Comparison of ENCODE assay signal across 9 cellular contexts in the genomic region with DNA sequence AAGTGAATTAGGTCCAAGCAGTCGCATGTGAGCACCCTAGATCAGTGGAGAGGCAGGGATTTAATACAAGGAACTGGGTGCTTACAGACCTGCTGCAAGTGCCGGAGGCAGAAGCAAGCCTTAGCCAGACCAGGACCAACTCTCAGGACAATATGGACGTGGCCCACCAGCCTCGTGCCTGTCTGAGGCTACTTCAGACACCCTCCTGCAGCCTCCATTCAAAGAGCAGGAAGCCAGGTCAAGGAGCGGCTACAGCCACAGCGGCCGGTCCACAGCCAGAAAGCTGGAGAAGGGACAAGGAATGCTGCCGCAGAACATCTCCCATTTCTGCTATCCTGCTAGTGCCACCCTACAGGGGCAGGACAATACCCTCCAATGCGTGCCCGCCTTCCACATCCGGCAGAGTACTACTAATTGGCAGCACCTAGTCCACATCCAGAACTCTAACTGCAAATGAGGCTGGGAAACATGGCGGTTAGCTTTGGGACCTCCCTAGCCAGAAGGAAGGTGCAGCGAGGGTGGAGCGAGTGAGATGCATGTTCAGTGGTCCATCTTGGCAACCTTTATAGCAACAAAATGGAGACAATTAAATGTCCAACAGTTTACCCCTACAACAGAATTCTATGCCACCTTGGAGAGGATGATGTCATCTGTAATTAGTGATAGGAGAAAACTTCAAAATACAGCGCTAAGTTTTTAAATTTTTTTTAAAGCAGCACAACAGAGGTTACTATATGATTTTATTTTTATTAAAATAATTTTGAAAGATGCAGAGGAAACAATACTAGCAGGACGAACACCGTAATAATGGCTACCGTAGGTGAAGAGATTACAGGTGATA. TPM values are rescaled to one million over a fixed set of nuclear protein-coding genes. Genes with fewer than 3 reads are reported as not detected.
DNase-seq lines count a peak whose midpoint lies in the region; ATAC-seq and TF ChIP-seq lines count a peak whose summit lies in the region.
"Had no signal": no experiment of that assay in that cellular context is flagged by ENCODE, and none has a peak within 500 bp of the region (broad histone marks: within the 10 kb centered on the region; RNA-seq: fewer than 3 reads in every experiment).

No MANE protein-coding gene starts in this region.

- no peaks in the 10 kb centered on the region for H3K36me3 ChIP-seq in CD4-positive, alpha-beta memory T cell (ENCODE audit: insufficient read depth, low read length)
- peaks cover 6% of the 10 kb centered on the region; the same call in 1 of the 2 replicates for H3K36me3 ChIP-seq in Loucy (ENCODE audit: insufficient read depth, low read length)
- peaks cover 8% of the 10 kb centered on the region for H3K36me3 ChIP-seq in effector memory CD4-positive, alpha-beta T cell (ENCODE audit: control insufficient read depth, insufficient read depth, low read length)
- H3K36me3 ChIP-seq in neural progenitor cell: no peaks in the 10 kb centered on the region

- peaks cover 10 to 19% of the 10 kb centered on the region in 2 donors for H3K36me3 Mint-ChIP-seq in CD4-positive, alpha-beta memory T cell
- H3K36me3 Mint-ChIP-seq in neural progenitor cell: peaks cover 9% of the 10 kb centered on the region

- H2AFZ ChIP-seq in Loucy (ENCODE audit: low read length): peak overlapping the region; percentile 99
- no peak overlapping the region for H2AFZ ChIP-seq in neural progenitor cell (replicated peaks)

- H3K4me3 Mint-ChIP-seq in CD4-positive, alpha-beta memory T cell: peak overlapping the region; percentile 89 to 99 (median 96)
- H3K4me3 Mint-ChIP-seq in neural progenitor cell: peak overlapping the region; percentile 86

- H3K27ac Mint-ChIP-seq in CD4-positive, alpha-beta memory T cell: peak overlapping the region in 2 of 7 donors; percentile 79 to 89
- peak overlapping the region; percentile 83 for H3K27ac Mint-ChIP-seq in neural progenitor cell

- H3K9me2 ChIP-seq in Loucy (replicated peaks; ENCODE audit: low read depth, low read length): no peaks in the 10 kb centered on the region

- no peak for DNase-seq in CD4-positive, alpha-beta memory T cell
- DNase-seq in effector memory CD4-positive, alpha-beta T cell: no peak
- DNase-seq in neural progenitor cell (ENCODE audit: low spot score) (no peak), COLO668 (lab: John Stamatoyannopoulos, UW; ENCODE audit: unreplicated experiment) (no peak), AG08395 (ENCODE audit: low spot score) (no peak)
- DNase-seq: cerebellar nuclear complex had no signal

- POLR2A ChIA-PET in CD4-positive, alpha-beta memory T cell (lab: Charles Lee; ENCODE audit: partially characterized antibody): no interaction called here

- peaks cover 0 to 1% (median 0%) of the 10 kb centered on the region in 8 donors for H3K9me3 Mint-ChIP-seq in CD4-positive, alpha-beta memory T cell
- H3K9me3 Mint-ChIP-seq in neural progenitor cell: no peaks in the 10 kb centered on the region

- peaks cover 14% of the 10 kb centered on the region for H3K4me1 ChIP-seq in CD4-positive, alpha-beta memory T cell (ENCODE audit: insufficient read depth, low read length)
- H3K4me1 ChIP-seq in Loucy (ENCODE audit: insufficient read depth, low read length, poor library complexity, severe bottlenecking) (peaks cover 20% of the 10 kb centered on the region), neural progenitor cell (peaks cover 21% of the 10 kb centered on the region)
- peaks cover 12% of the 10 kb centered on the region for H3K4me1 ChIP-seq in effector memory CD4-positive, alpha-beta T cell (ENCODE audit: control insufficient read depth, insufficient read depth, low read length, poor library complexity, severe bottlenecking)

- H3K27me3 Mint-ChIP-seq in CD4-positive, alpha-beta memory T cell: peaks cover 0 to 2% of the 10 kb centered on the region in 2 donors
- H3K27me3 Mint-ChIP-seq in neural progenitor cell (ENCODE audit: insufficient read depth, low read depth): peaks cover 7% of the 10 kb centered on the region

- H3K4me2 ChIP-seq in Loucy (ENCODE audit: low read depth, low read length, poor library complexity, severe bottlenecking) (peak overlapping the region; percentile 98), neural progenitor cell (peak overlapping the region; percentile 98)

- ATAC-seq in HG02885 (IDR thresholded peaks at IDR 0.05; ENCODE audit: poor library complexity, unreplicated experiment) (no peak), HG03460 (IDR thresholded peaks at IDR 0.05; ENCODE audit: unreplicated experiment) (no peak)

- no peaks in the 10 kb centered on the region for H3K9me3 ChIP-seq in CD4-positive, alpha-beta memory T cell (ENCODE audit: control insufficient read depth in 1 of 2, low read length in 2 of 2)
- H3K9me3 ChIP-seq in Loucy (ENCODE audit: insufficient read depth, low read depth, low read length) (no peaks in the 10 kb centered on the region), neural progenitor cell (ENCODE audit: low read depth) (no peaks in the 10 kb centered on the region)
- H3K9me3 ChIP-seq in effector memory CD4-positive, alpha-beta T cell (ENCODE audit: control insufficient read depth, low read length): no peaks in the 10 kb centered on the region

- H3K79me2 ChIP-seq in Loucy (ENCODE audit: insufficient read depth, low read length): peaks cover 27% of the 10 kb centered on the region
- H3K79me2 ChIP-seq in neural progenitor cell (ENCODE audit: low read depth): peaks cover 38% of the 10 kb centered on the region

- TF ChIP-seq CTCF in Loucy (conservative IDR thresholded peaks at IDR 0.05; ENCODE audit: low read length) (no peak), neural progenitor cell (IDR thresholded peaks at IDR 0.05) (no peak)

- no peaks in the 10 kb centered on the region for H4K20me1 ChIP-seq in Loucy (ENCODE audit: insufficient read depth, low read length, poor library complexity, severe bottlenecking)
- H4K20me1 ChIP-seq in neural progenitor cell (ENCODE audit: low read depth): peaks cover 4% of the 10 kb centered on the region

- H3K27ac ChIP-seq in CD4-positive, alpha-beta memory T cell (ENCODE audit: low read depth, low read length): no peak overlapping the region
- no peak overlapping the region for H3K27ac ChIP-seq in effector memory CD4-positive, alpha-beta T cell (ENCODE audit: insufficient read depth, low read length, poor library complexity, severe bottlenecking)
- H3K27ac ChIP-seq in neural progenitor cell: no peak overlapping the region

- intact Hi-C loops in CD4-positive, alpha-beta memory T cell (cut with micrococcal nuclease): no loop called here

- H3K27me3 ChIP-seq in CD4-positive, alpha-beta memory T cell (ENCODE audit: insufficient read depth, low read length): no peaks in the 10 kb centered on the region
- H3K27me3 ChIP-seq in Loucy (ENCODE audit: insufficient read depth, low read length, poor library complexity, severe bottlenecking) (no peaks in the 10 kb centered on the region), neural progenitor cell (peaks cover 8% of the 10 kb centered on the region)
- H3K27me3 ChIP-seq in effector memory CD4-positive, alpha-beta T cell (replicated peaks; ENCODE audit: control insufficient read depth, insufficient read depth, low read length, poor library complexity, severe bottlenecking): no peaks in the 10 kb centered on the region

- CTCF ChIA-PET in CD4-positive, alpha-beta memory T cell (lab: Charles Lee; ENCODE audit: partially characterized antibody): no interaction called here

- peak overlapping the region; percentile 89 for H3K9ac ChIP-seq in Loucy (ENCODE audit: low read depth, low read length, poor library complexity, severe bottlenecking)
- H3K9ac ChIP-seq in neural progenitor cell: no peak overlapping the region

- no peak overlapping the region for H3K4me3 ChIP-seq in CD4-positive, alpha-beta memory T cell (ENCODE audit: low read length in 2 of 2)
- H3K4me3 ChIP-seq in Loucy (ENCODE audit: low read length, poor library complexity, severe bottlenecking) (peak overlapping the region; percentile 97), neural progenitor cell (peak overlapping the region; percentile 85)
- H3K4me3 ChIP-seq in effector memory CD4-positive, alpha-beta T cell (ENCODE audit: insufficient read depth, low read depth, low read length, poor library complexity, severe bottlenecking): peak overlapping the region; percentile 82

- H3F3A ChIP-seq in Loucy (ENCODE audit: low read depth): no peaks in the 10 kb centered on the region
- H3F3A ChIP-seq in neural progenitor cell (ENCODE audit: low read depth): no peaks in the 10 kb centered on the region

- H3K4me1 Mint-ChIP-seq in CD4-positive, alpha-beta memory T cell: peaks cover 14 to 18% (median 17%) of the 10 kb centered on the region in 4 donors
- H3K4me1 Mint-ChIP-seq in neural progenitor cell: peaks cover 26% of the 10 kb centered on the region

RNA-seq across cellular contexts. Expression of gene ALDH1B1, which starts 1.0 kb away (rescaled TPM):
- 1 to 10 TPM; 3.6 to 4.1 TPM for total RNA-seq in CD4-positive, alpha-beta memory T cell
- 10 to 100 TPM; 10.5 TPM for polyA plus RNA-seq in CD4-positive, alpha-beta memory T cell
- total RNA-seq in neural progenitor cell (ENCODE audit: low replicate concordance): 32.9 and 44.0 TPM in 2 replicates

RNA-seq across cellular contexts. Expression of gene IGFBPL1, which starts 32.8 kb away (rescaled TPM):
- total RNA-seq in CD4-positive, alpha-beta memory T cell: not detected
- polyA plus RNA-seq in CD4-positive, alpha-beta memory T cell: not detected
- total RNA-seq in neural progenitor cell (ENCODE audit: low replicate concordance): 26.6 and 43.2 TPM in 2 replicates

Comparison
In these comparisons a context has a peak if more than half of its experiments do, and no peak if none do; other contexts are left out.
1. H3K4me3 ChIP-seq: peak in Loucy (single experiment), effector memory CD4-positive, alpha-beta T cell (single experiment) and neural progenitor cell (single experiment); none in CD4-positive, alpha-beta memory T cell (0 of 2).
2. RNA of gene IGFBPL1, which starts 32.8 kb away (total RNA-seq): 26.6 to 43.2 TPM in neural progenitor cell; not detected in CD4-positive, alpha-beta memory T cell; every median in the first group is over 10 times any median in the second.